21 cellular contexts compared by ENCODE assay signal in genomic region chr16:2715064-2715463, GRCh38. TPM values are rescaled to one million over a fixed set of nuclear protein-coding genes. Genes with fewer than 3 reads are reported as not detected.
DNase-seq lines count a peak whose midpoint lies in the region; ATAC-seq and TF ChIP-seq lines count a peak whose summit lies in the region.
"Had no signal": no experiment of that assay in that cellular context is flagged by ENCODE, and none has a peak within 500 bp of the region (broad histone marks: within the 10 kb centered on the region; RNA-seq: fewer than 3 reads in every experiment).

No MANE protein-coding gene starts in this region.

- peaks cover 5% of the 10 kb centered on the region for H3K4me1 Mint-ChIP-seq in activated naive CD8-positive, alpha-beta T cell (ENCODE audit: low read depth)
- H3K4me1 Mint-ChIP-seq in activated naive CD8-positive, alpha-beta T cell treated with anti-CD3 and anti-CD28 coated beads for 36 hours = peaks cover 6% of the 10 kb centered on the region
- no peaks in the 10 kb centered on the region for H3K4me1 Mint-ChIP-seq in type B pancreatic cell (ENCODE audit: unreplicated experiment)
- H3K4me1 Mint-ChIP-seq: CD14-positive monocyte had no signal

- H3K27ac Mint-ChIP-seq in activated naive CD8-positive, alpha-beta T cell = peak overlapping the region; percentile 16
- H3K27ac Mint-ChIP-seq in activated naive CD8-positive, alpha-beta T cell treated with anti-CD3 and anti-CD28 coated beads for 36 hours = no peak overlapping the region
- no peak overlapping the region for H3K27ac Mint-ChIP-seq in type B pancreatic cell
- H3K27ac Mint-ChIP-seq: activated B cell treated with CpG ODN at 0.5 μM for 24 hours, CD14-positive monocyte had no signal

- no peak overlapping the region for H2AFZ ChIP-seq in hepatocyte

- no peak for TF ChIP-seq CTCF in hepatocyte (IDR thresholded peaks at IDR 0.05; ENCODE audit: poor library complexity)
- TF ChIP-seq CTCF in type B pancreatic cell (conservative IDR thresholded peaks at IDR 0.05) = no peak
- TF ChIP-seq CTCF in mucosa of descending colon (IDR thresholded peaks at IDR 0.05) = no peak
- no peak for TF ChIP-seq CTCF in right lobe of liver (IDR thresholded peaks at IDR 0.05)

- WGBS in hepatocyte (ENCODE audit: low lambda C conversion rate, missing lambda C conversion rate) = 43% methylated on average over 9 of the region's 9 CpGs
- WGBS in right lobe of liver (ENCODE audit: insufficient coverage, low coverage, low lambda C conversion rate, missing lambda C conversion rate) = 43% methylated on average over 5 of the region's 9 CpGs

- no peaks in the 10 kb centered on the region for H3K36me3 ChIP-seq in hepatocyte (replicated peaks; ENCODE audit: insufficient read depth, low read depth)
- H3K36me3 ChIP-seq in mucosa of descending colon (ENCODE audit: low read depth) = no peaks in the 10 kb centered on the region
- H3K36me3 ChIP-seq in right lobe of liver = no peaks in the 10 kb centered on the region
- H3K36me3 ChIP-seq: cardiac muscle cell had no signal

- no peak for DNase-seq in activated naive CD8-positive, alpha-beta T cell treated with anti-CD3 and anti-CD28 coated beads for 36 hours
- DNase-seq in NCI-H146 (lab: John Stamatoyannopoulos, UW) (peak; percentile 31), hepatocyte (ENCODE audit: low spot score) (no peak), type B pancreatic cell (ENCODE audit: extremely low spot score, unreplicated experiment) (no peak), mucosa of descending colon (no peak), right lobe of liver (no peak), OCI-M2 (lab: John Stamatoyannopoulos, UW; ENCODE audit: unreplicated experiment) (no peak)
- DNase-seq: NCI-H2107; NK-92 treated with Interleukin-12 subunit alpha and Interleukin-12 subunit beta, amount 100 ng/mL, for 24 hours; SHP77 treated with DMSO at 0.1 percent for 48 hours; T1000 had no signal

- H3K79me2 ChIP-seq in hepatocyte = no peaks in the 10 kb centered on the region

- H3K27me3 ChIP-seq in hepatocyte (no peaks in the 10 kb centered on the region), right lobe of liver (no peaks in the 10 kb centered on the region)
- H3K27me3 ChIP-seq: cardiac muscle cell had no signal

- H4K20me1 ChIP-seq in hepatocyte (ENCODE audit: insufficient read depth, poor library complexity, severe bottlenecking) = no peaks in the 10 kb centered on the region

- no peak for ATAC-seq in mucosa of descending colon
- no peak for ATAC-seq in right lobe of liver
- ATAC-seq: Panc1 had no signal

- H3K4me3 ChIP-seq in hepatocyte (no peak overlapping the region), mucosa of descending colon (no peak overlapping the region), right lobe of liver (no peak overlapping the region)
- H3K4me3 ChIP-seq: cardiac muscle cell, lung had no signal

- H3K9me3 Mint-ChIP-seq in activated naive CD8-positive, alpha-beta T cell (ENCODE audit: low read depth) = no peaks in the 10 kb centered on the region
- no peaks in the 10 kb centered on the region for H3K9me3 Mint-ChIP-seq in activated naive CD8-positive, alpha-beta T cell treated with anti-CD3 and anti-CD28 coated beads for 36 hours
- no peaks in the 10 kb centered on the region for H3K9me3 Mint-ChIP-seq in type B pancreatic cell
- H3K9me3 Mint-ChIP-seq: activated B cell treated with CpG ODN at 0.5 μM for 24 hours; dendritic cell treated with granulocyte-macrophage colony-stimulating factor and Interleukin-4, amounts not matched to agents 40 ng/mL and 50 ng/mL, for 4 days; IgD-negative memory B cell had no signal

- peak overlapping the region; percentile 70 for H3K4me2 ChIP-seq in hepatocyte

- H3K4me1 ChIP-seq in hepatocyte (ENCODE audit: insufficient read depth) = peaks cover 4% of the 10 kb centered on the region
- peaks cover 16% of the 10 kb centered on the region for H3K4me1 ChIP-seq in mucosa of descending colon (ENCODE audit: low read depth)
- peaks cover 0 to 16% (median 6%) of the 10 kb centered on the region in 4 donors for H3K4me1 ChIP-seq in right lobe of liver

- intact Hi-C loops in mucosa of descending colon (cut with DNase I, micrococcal nuclease) (no loop called here), right lobe of liver (cut with DNase I) (no loop called here)

- H3K9me2 ChIP-seq in hepatocyte (replicated peaks; ENCODE audit: insufficient read depth) = no peaks in the 10 kb centered on the region

- H3K4me3 Mint-ChIP-seq in activated naive CD8-positive, alpha-beta T cell = peak overlapping the region; percentile 7
- no peak overlapping the region for H3K4me3 Mint-ChIP-seq in activated naive CD8-positive, alpha-beta T cell treated with anti-CD3 and anti-CD28 coated beads for 36 hours
- H3K4me3 Mint-ChIP-seq in type B pancreatic cell = peak overlapping the region; percentile 59

- H3K9me3 ChIP-seq in hepatocyte (ENCODE audit: low read depth) (no peaks in the 10 kb centered on the region), mucosa of descending colon (no peaks in the 10 kb centered on the region), right lobe of liver (no peaks in the 10 kb centered on the region)
- H3K9me3 ChIP-seq: neutrophil had no signal

- H3K27me3 Mint-ChIP-seq in activated naive CD8-positive, alpha-beta T cell = no peaks in the 10 kb centered on the region
- H3K27me3 Mint-ChIP-seq in activated naive CD8-positive, alpha-beta T cell treated with anti-CD3 and anti-CD28 coated beads for 36 hours = peaks cover 8% of the 10 kb centered on the region
- peaks cover 4% of the 10 kb centered on the region for H3K27me3 Mint-ChIP-seq in type B pancreatic cell

- H3K36me3 Mint-ChIP-seq in activated naive CD8-positive, alpha-beta T cell = no peaks in the 10 kb centered on the region
- H3K36me3 Mint-ChIP-seq in activated naive CD8-positive, alpha-beta T cell treated with anti-CD3 and anti-CD28 coated beads for 36 hours = no peaks in the 10 kb centered on the region
- no peaks in the 10 kb centered on the region for H3K36me3 Mint-ChIP-seq in type B pancreatic cell
- H3K36me3 Mint-ChIP-seq: IgD-negative memory B cell had no signal

- no peak for TF ChIP-seq POLR2A in right lobe of liver (IDR thresholded peaks at IDR 0.05)

- H3K27ac ChIP-seq in hepatocyte = no peak overlapping the region
- H3K27ac ChIP-seq in right lobe of liver = no peak overlapping the region
- H3K27ac ChIP-seq: cardiac muscle cell, neutrophil had no signal

RNA-seq across cellular contexts. Expression of gene PRSS27, which starts 5.0 kb away (rescaled TPM):
- total RNA-seq in activated naive CD8-positive, alpha-beta T cell treated with anti-CD3 and anti-CD28 coated beads for 36 hours = 1 to 10 TPM; 1.9 to 2.0 TPM
- total RNA-seq in hepatocyte (1.4 and 4.3 TPM in 2 replicates), type B pancreatic cell (ENCODE audit: low replicate concordance) (19.0 and 24.6 TPM in 2 replicates), mucosa of descending colon (1 to 10 TPM; 1.1 to 2.2 (median 1.4) TPM), right lobe of liver (under 1 TPM in 4 of 6 experiments, not detected in 2; 0.13 to 0.98 (median 0.49) TPM)
- polyA plus RNA-seq in hepatocyte = 1.4 and 4.8 TPM in 2 replicates
- total RNA-seq: skeletal muscle tissue had no signal
- polyA plus RNA-seq: CD14-positive monocyte, IgD-negative memory B cell had no signal

RNA-seq across cellular contexts. Expression of gene KCTD5, which starts 32.7 kb away (rescaled TPM):
- 10 to 100 TPM; 29.2 to 29.3 TPM for total RNA-seq in activated naive CD8-positive, alpha-beta T cell treated with anti-CD3 and anti-CD28 coated beads for 36 hours
- total RNA-seq in hepatocyte = 22.7 and 31.5 TPM in 2 replicates
- 24.5 and 32.2 TPM in 2 replicates for polyA plus RNA-seq in hepatocyte
- 25.1 and 30.5 TPM in 2 replicates for total RNA-seq in type B pancreatic cell (ENCODE audit: low replicate concordance)
- total RNA-seq in mucosa of descending colon = 10 to 100 TPM; 28.2 to 80.7 (median 48.5) TPM
- 10 to 100 TPM in 4 of 6 experiments, 1 to 10 TPM in 2; 7.3 to 22.8 (median 11.1) TPM for total RNA-seq in right lobe of liver

RNA-seq across cellular contexts. Expression of gene SRRM2, which starts 37.4 kb away (rescaled TPM):
- 100 to 1,000 TPM; 460 to 507 TPM for total RNA-seq in activated naive CD8-positive, alpha-beta T cell treated with anti-CD3 and anti-CD28 coated beads for 36 hours
- total RNA-seq in hepatocyte = 82.9 and 142 TPM in 2 replicates
- polyA plus RNA-seq in hepatocyte = 403 and 666 TPM in 2 replicates
- 620 and 749 TPM in 2 replicates for total RNA-seq in type B pancreatic cell (ENCODE audit: low replicate concordance)
- total RNA-seq in mucosa of descending colon = 100 to 1,000 TPM; 538 to 819 (median 692) TPM
- 100 to 1,000 TPM; 111 to 419 (median 289) TPM for total RNA-seq in right lobe of liver
